ENCODE assay signal across 8 cellular contexts in genomic region chr1:67429011-67429527, GRCh38. TPM values are rescaled to one million over a fixed set of nuclear protein-coding genes. Genes with fewer than 3 reads are reported as not detected.
DNase-seq lines count a peak whose midpoint lies in the region; FAIRE-seq and TF ChIP-seq lines count a peak whose summit lies in the region.

No MANE protein-coding gene starts in this region.

- H3K27me3 Mint-ChIP-seq in neural progenitor cell (ENCODE audit: insufficient read depth, low read depth), result peaks cover 5% of the 10 kb centered on the region

- H3K4me3 ChIP-seq in HL-60 (replicated peaks; ENCODE audit: insufficient read depth, low read length), result peak overlapping the region; percentile 92
- H3K4me3 ChIP-seq in endothelial cell of umbilical vein (replicated peaks in 1 of 3; ENCODE audit: insufficient read depth in 1 of 3, low read depth in 1 of 3, low read length in 3 of 3), result peak overlapping the region; percentile 92 to 99 (median 93)
- peak overlapping the region; percentile 80 for H3K4me3 ChIP-seq in neural progenitor cell
- H3K4me3 ChIP-seq in thymus (ENCODE audit: low read length), result peak overlapping the region; percentile 82

- no peaks in the 10 kb centered on the region for H3K9me1 ChIP-seq in endothelial cell of umbilical vein (replicated peaks; ENCODE audit: control insufficient read depth, extremely low read depth, insufficient read depth, low read length)

- H3K4me1 Mint-ChIP-seq in neural progenitor cell, result peaks cover 35% of the 10 kb centered on the region

- no peaks in the 10 kb centered on the region for H3K9me3 ChIP-seq in endothelial cell of umbilical vein (replicated peaks; ENCODE audit: control insufficient read depth, insufficient read depth, low read length)
- no peaks in the 10 kb centered on the region for H3K9me3 ChIP-seq in neural progenitor cell (ENCODE audit: low read depth)
- no peaks in the 10 kb centered on the region for H3K9me3 ChIP-seq in thymus (ENCODE audit: control insufficient read depth)

- peaks cover 4 to 18% of the 10 kb centered on the region in 2 experiments for H3K36me3 ChIP-seq in endothelial cell of umbilical vein (ENCODE audit: control insufficient read depth in 2 of 2, extremely low read depth in 1 of 2, insufficient read depth in 2 of 2, low read length in 2 of 2)
- H3K36me3 ChIP-seq in neural progenitor cell, result peaks cover 34% of the 10 kb centered on the region
- H3K36me3 ChIP-seq in thymus (ENCODE audit: control insufficient read depth, insufficient read depth), result peaks cover 5% of the 10 kb centered on the region

- H3K4me1 ChIP-seq in endothelial cell of umbilical vein (ENCODE audit: control insufficient read depth, extremely low read depth, insufficient read depth, low read length), result peaks cover 27% of the 10 kb centered on the region
- peaks cover 22% of the 10 kb centered on the region for H3K4me1 ChIP-seq in neural progenitor cell
- no peaks in the 10 kb centered on the region for H3K4me1 ChIP-seq in thymus (ENCODE audit: control insufficient read depth, insufficient read depth, low read length)

- peaks cover 36% of the 10 kb centered on the region for H3K36me3 Mint-ChIP-seq in neural progenitor cell

- peak overlapping the region; percentile 95 for H3K9ac ChIP-seq in endothelial cell of umbilical vein (replicated peaks; ENCODE audit: extremely low read depth, insufficient read depth, low read length)
- peak overlapping the region; percentile 95 for H3K9ac ChIP-seq in neural progenitor cell

- WGBS in thymus, result under 1% methylated on average over 25 of the region's 25 CpGs

- peaks cover 11% of the 10 kb centered on the region for H3F3A ChIP-seq in neural progenitor cell (ENCODE audit: low read depth)

- H3K27me3 ChIP-seq in HL-60 (ENCODE audit: insufficient read depth, poor library complexity, severe bottlenecking) (no peaks in the 10 kb centered on the region), endothelial cell of umbilical vein (ENCODE audit: control insufficient read depth in 2 of 2, insufficient read depth in 2 of 2, low read length in 2 of 2) (no peaks in the 10 kb centered on the region), neural progenitor cell (peaks cover 12% of the 10 kb centered on the region), thymus (ENCODE audit: control insufficient read depth, insufficient read depth) (no peaks in the 10 kb centered on the region)

- H3K4me2 ChIP-seq in endothelial cell of umbilical vein (ENCODE audit: insufficient read depth, low read length) (peak overlapping the region; percentile 99), neural progenitor cell (peak overlapping the region; percentile 93)

- BruUV-seq in endothelial cell of umbilical vein (replicated peaks; lab: Mats Ljungman, UMichigan), result no TSS peak

- H3K79me2 ChIP-seq in endothelial cell of umbilical vein (ENCODE audit: control insufficient read depth, insufficient read depth, low read length) (peaks cover 61% of the 10 kb centered on the region), neural progenitor cell (ENCODE audit: low read depth) (peaks cover 62% of the 10 kb centered on the region)

- H3K27ac ChIP-seq in HL-60 (replicated peaks) (peak overlapping the region; percentile 96), endothelial cell of umbilical vein (ENCODE audit: insufficient read depth, low read depth, low read length) (peak overlapping the region; percentile 73), neural progenitor cell (no peak overlapping the region), thymus (ENCODE audit: low read depth) (peak overlapping the region; percentile 44)

- peaks cover 28% of the 10 kb centered on the region for H4K20me1 ChIP-seq in endothelial cell of umbilical vein (replicated peaks; ENCODE audit: control insufficient read depth, extremely low read depth, insufficient read depth, low read length)
- peaks cover 59% of the 10 kb centered on the region for H4K20me1 ChIP-seq in neural progenitor cell (ENCODE audit: low read depth)

- CTCF ChIA-PET in endothelial cell of umbilical vein (lab: Charles Lee), result interaction anchor here (0.6 to 5.0 kb wide), 10 partner anchors 8 to 218 kb away, joined by 3 to 47 read pairs (median 4); no protein-coding TSS in a partner anchor

- dilution Hi-C loops in endothelial cell of umbilical vein (cut with MboI; ENCODE audit: extremely low pct_ligation_motif_present, low sequenced_read_pairs), result no loop called here

- H2AFZ ChIP-seq in endothelial cell of umbilical vein (ENCODE audit: low read depth, low read length) (no peak overlapping the region), neural progenitor cell (replicated peaks) (no peak overlapping the region)

- peak; percentile 49 for DNase-seq in AG20443 (ENCODE audit: low spot score)
- peak in 1 of 2 experiments; percentile 19 for DNase-seq in HL-60 (ENCODE audit: low read depth in 1 of 2, low spot score in 1 of 2)
- peak; percentile 39 to 73 for DNase-seq in activated CD4-positive, alpha-beta T cell treated with anti-CD3 and anti-CD28 coated beads, Interleukin-2, amount 50 U/mL, for 24 hours (ENCODE audit: low read depth in 1 of 2, low spot score in 1 of 2)
- DNase-seq in endothelial cell of umbilical vein (ENCODE audit: low read depth, low spot score), result peak; percentile 36
- peak; percentile 24 for DNase-seq in neural progenitor cell (ENCODE audit: low spot score)
- no peak for DNase-seq in epidermal melanocyte (ENCODE audit: insufficient read length, low spot score)
- no peak for DNase-seq in occipital lobe (lab: John Stamatoyannopoulos, UW)

- TF ChIP-seq CTCF in HL-60 (IDR thresholded peaks at IDR 0.05; ENCODE audit: insufficient read depth, low read length) (no peak), endothelial cell of umbilical vein (IDR thresholded peaks at IDR 0.05; ENCODE audit: extremely low read depth in 1 of 2, insufficient read depth in 1 of 2, low read depth in 1 of 2, low read length in 2 of 2) (no peak), neural progenitor cell (IDR thresholded peaks at IDR 0.05) (no peak)

- POLR2A ChIA-PET in endothelial cell of umbilical vein (lab: Charles Lee), result interaction anchor here (1.4 to 1.8 kb wide), 2 partner anchors 20 to 50 kb away, joined by 3 to 4 read pairs; no protein-coding TSS in a partner anchor

- intact Hi-C loops in endothelial cell of umbilical vein (cut with micrococcal nuclease), result loop anchor here (1.0 kb wide), 1 partner anchor 82 kb away; no protein-coding TSS in a partner anchor

- H3K9me3 Mint-ChIP-seq in neural progenitor cell, result no peaks in the 10 kb centered on the region

- H3K27ac Mint-ChIP-seq in neural progenitor cell, result peak overlapping the region; percentile 74

- no peak for FAIRE-seq in endothelial cell of umbilical vein (lab: Jason Lieb, UNC)

- H3K4me3 Mint-ChIP-seq in neural progenitor cell, result peak overlapping the region; percentile 99

- TF ChIP-seq POLR2A in endothelial cell of umbilical vein (IDR thresholded peaks at IDR 0.05; ENCODE audit: low read depth, low read length), result no peak

TF ChIP-seq in endothelial cell of umbilical vein, 7 proteins besides CTCF, POLR2A, EP300 and RAD21:
- no peak for TF ChIP-seq FOS (IDR thresholded peaks at IDR 0.05; ENCODE audit: borderline replicate concordance, insufficient read depth, low read length)
- TF ChIP-seq MAX (IDR thresholded peaks at IDR 0.05; ENCODE audit: insufficient read depth, insufficient read length), result peak; percentile 46
- no peak for TF ChIP-seq JUN (IDR thresholded peaks at IDR 0.05; ENCODE audit: borderline replicate concordance, insufficient read depth, insufficient read length, low read depth)
- TF ChIP-seq GATA2 (IDR thresholded peaks at IDR 0.05; ENCODE audit: insufficient read depth, insufficient read length, low read depth, low read length), result no peak
- TF ChIP-seq EZH2 (IDR thresholded peaks at IDR 0.05; ENCODE audit: borderline replicate concordance, low read depth, low read length, severe bottlenecking), result no peak
- no peak for TF ChIP-seq MYC (IDR thresholded peaks at IDR 0.05; ENCODE audit: low read depth, low read length)
- TF ChIP-seq POLR2AphosphoS5 (IDR thresholded peaks at IDR 0.05; ENCODE audit: insufficient read depth, low read depth, low read length), result no peak
TF ChIP-seq in endothelial cell of umbilical vein: peak in this region for 1.

RNA-seq across cellular contexts. Expression of gene SERBP1, which starts 1.1 kb away (rescaled TPM):
- 290 and 293 TPM in 2 replicates for total RNA-seq in endothelial cell of umbilical vein
- polyA plus RNA-seq in endothelial cell of umbilical vein, result 90.8 and 145 TPM in 2 replicates
- 185 and 226 TPM in 2 replicates for polyA plus RNA-seq in endothelial cell of umbilical vein (2011; cell fraction: cytosol; rRNA removed)
- 72.9 and 137 TPM in 2 replicates for polyA plus RNA-seq in endothelial cell of umbilical vein (2011; cell fraction: nucleus; rRNA removed)
- polyA plus RNA-seq in endothelial cell of umbilical vein (2012), result 213 and 278 TPM in 2 replicates
- 89.1 and 127 TPM in 2 replicates for polyA minus RNA-seq in endothelial cell of umbilical vein
- polyA minus RNA-seq in endothelial cell of umbilical vein (2011; cell fraction: cytosol; rRNA and poly(A)+ RNA removed), result 205 TPM
- 56.9 and 65.7 TPM in 2 replicates for polyA minus RNA-seq in endothelial cell of umbilical vein (2011; cell fraction: nucleus; rRNA and poly(A)+ RNA removed)
- 399 and 534 TPM in 2 replicates for total RNA-seq in neural progenitor cell (ENCODE audit: low replicate concordance)
- 132 TPM for polyA plus RNA-seq in thymus
- 188 TPM for total RNA-seq in occipital lobe

Comparison
In these comparisons a context has a peak if more than half of its experiments do, and no peak if none do; other contexts are left out.
1. DNase-seq: peak in AG20443 (single experiment), activated CD4-positive, alpha-beta T cell treated with anti-CD3 and anti-CD28 coated beads, Interleukin-2, amount 50 U/mL, for 24 hours (2 of 2), endothelial cell of umbilical vein (single experiment) and neural progenitor cell (single experiment); none in epidermal melanocyte (single experiment) and occipital lobe (single experiment).
2. Peak in every context shown above with its lines, with median percentiles within 50 percentile points of each other: H3K4me3 ChIP-seq.